In the genomic region with DNA sequence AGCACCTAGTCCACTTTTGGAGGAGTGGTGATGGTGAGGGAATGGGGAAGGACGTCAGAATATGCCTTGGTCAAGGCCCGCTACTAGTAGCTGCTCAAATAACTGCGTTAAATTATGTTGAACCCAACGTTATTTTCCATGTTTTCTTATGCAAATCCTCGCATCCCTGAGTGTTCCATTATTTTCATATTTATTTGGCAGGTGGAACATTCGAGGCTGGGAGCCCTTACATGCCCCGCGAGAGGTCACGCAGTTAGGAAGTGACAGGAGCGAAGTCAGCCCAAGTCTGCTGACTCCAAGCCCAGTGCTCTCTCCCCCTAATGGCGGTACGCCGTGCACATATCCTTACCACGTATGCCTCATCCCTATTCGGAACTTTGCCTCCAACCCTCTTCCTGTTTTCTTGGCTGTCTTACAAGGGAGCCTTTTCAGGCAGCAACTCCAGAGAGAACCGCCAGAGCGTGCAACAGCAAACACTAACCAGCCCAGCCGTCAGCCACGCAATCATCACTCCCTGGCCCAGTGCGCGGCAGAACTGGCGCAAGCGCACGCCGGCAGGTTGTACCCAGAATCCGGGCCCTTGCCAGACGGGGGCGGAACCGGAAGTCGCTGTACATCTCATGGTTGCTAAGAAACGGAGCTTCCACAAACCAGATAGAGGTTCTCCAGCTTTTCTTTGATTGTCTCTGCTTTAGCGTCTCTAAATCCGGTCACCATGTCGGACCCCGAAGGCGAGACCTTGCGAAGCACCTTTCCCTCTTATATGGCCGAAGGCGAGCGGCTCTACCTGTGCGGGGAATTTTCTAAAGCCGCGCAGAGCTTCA, we compare ENCODE assay signal across 8 cellular contexts. TPM values are rescaled to one million over a fixed set of nuclear protein-coding genes. Genes with fewer than 3 reads are reported as not detected.
A peak's percentile ranks its signal among the peaks of the same experiment; 100 is the strongest.
DNase-seq lines count a peak whose midpoint lies in the region; ATAC-seq and TF ChIP-seq lines count a peak whose summit lies in the region.

A gene with protein sequence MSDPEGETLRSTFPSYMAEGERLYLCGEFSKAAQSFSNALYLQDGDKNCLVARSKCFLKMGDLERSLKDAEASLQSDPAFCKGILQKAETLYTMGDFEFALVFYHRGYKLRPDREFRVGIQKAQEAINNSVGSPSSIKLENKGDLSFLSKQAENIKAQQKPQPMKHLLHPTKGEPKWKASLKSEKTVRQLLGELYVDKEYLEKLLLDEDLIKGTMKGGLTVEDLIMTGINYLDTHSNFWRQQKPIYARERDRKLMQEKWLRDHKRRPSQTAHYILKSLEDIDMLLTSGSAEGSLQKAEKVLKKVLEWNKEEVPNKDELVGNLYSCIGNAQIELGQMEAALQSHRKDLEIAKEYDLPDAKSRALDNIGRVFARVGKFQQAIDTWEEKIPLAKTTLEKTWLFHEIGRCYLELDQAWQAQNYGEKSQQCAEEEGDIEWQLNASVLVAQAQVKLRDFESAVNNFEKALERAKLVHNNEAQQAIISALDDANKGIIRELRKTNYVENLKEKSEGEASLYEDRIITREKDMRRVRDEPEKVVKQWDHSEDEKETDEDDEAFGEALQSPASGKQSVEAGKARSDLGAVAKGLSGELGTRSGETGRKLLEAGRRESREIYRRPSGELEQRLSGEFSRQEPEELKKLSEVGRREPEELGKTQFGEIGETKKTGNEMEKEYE (plus strand): TSS at position 609 of the 824 bp plus-strand sequence. CDS start 107 bp downstream, at position 716.

- no peaks in the 10 kb centered on the region for H3K36me3 Mint-ChIP-seq in naive thymus-derived CD8-positive, alpha-beta T cell
- no peaks in the 10 kb centered on the region for H3K36me3 Mint-ChIP-seq in stimulated activated naive B cell treated with anti-CD40 and anti-IgM and Interleukin-4, amounts not matched to agents 10 μg/mL and 1 μg/mL and 100 μg/mL, for 72 hours

- H3K4me3 ChIP-seq in GM23248: peak within 1 kb of the TSS; percentile 80
- H3K4me3 ChIP-seq in fibroblast of mammary gland (ENCODE audit: control insufficient read depth, low read depth, low read length): peak within 1 kb of the TSS; percentile 72

- H3K4me2 ChIP-seq in GM23248 (ENCODE audit: unreplicated experiment): peak within 1 kb of the TSS; percentile 93

- ATAC-seq in naive thymus-derived CD8-positive, alpha-beta T cell: peak; percentile 97 to 98
- ATAC-seq in stimulated activated naive B cell treated with anti-CD40 and anti-IgM and Interleukin-4, amounts not matched to agents 10 μg/mL and 1 μg/mL and 100 μg/mL, for 72 hours (replicated peaks): peak; percentile 99

- peak within 1 kb of the TSS; percentile 95 to 99 (median 98) for H3K27ac Mint-ChIP-seq in naive thymus-derived CD8-positive, alpha-beta T cell
- H3K27ac Mint-ChIP-seq in stimulated activated naive B cell treated with anti-CD40 and anti-IgM and Interleukin-4, amounts not matched to agents 10 μg/mL and 1 μg/mL and 100 μg/mL, for 72 hours: peak within 1 kb of the TSS; percentile 97

- in situ Hi-C loops in GM23248 (cut with MboI): no loop called here

- H3K9me3 Mint-ChIP-seq in naive thymus-derived CD8-positive, alpha-beta T cell: no peaks in the 10 kb centered on the region
- H3K9me3 Mint-ChIP-seq in stimulated activated naive B cell treated with anti-CD40 and anti-IgM and Interleukin-4, amounts not matched to agents 10 μg/mL and 1 μg/mL and 100 μg/mL, for 72 hours: no peaks in the 10 kb centered on the region

- WGBS in GM23248 (ENCODE audit: low coverage in 1 of 2, low lambda C conversion rate in 2 of 2, missing lambda C conversion rate in 2 of 2), 2 experiments: 3% methylated on average over 43 of the region's 43 CpGs

- H3K27me3 ChIP-seq in GM23248 (replicated peaks; ENCODE audit: insufficient read depth): no peaks in the 10 kb centered on the region

- H3K4me1 ChIP-seq in GM23248 (ENCODE audit: insufficient read depth): peaks cover 11% of the 10 kb centered on the region

- no peaks in the 10 kb centered on the region for H3K9me2 ChIP-seq in GM23248 (ENCODE audit: insufficient read depth)

- H4K20me1 ChIP-seq in GM23248 (ENCODE audit: insufficient read depth): no peaks in the 10 kb centered on the region

- peak within 1 kb of the TSS; percentile 84 for H3K27ac ChIP-seq in GM23248

- peaks cover 9% of the 10 kb centered on the region for H3F3A ChIP-seq in GM23248 (ENCODE audit: insufficient read depth)

- TF ChIP-seq CTCF in fibroblast of mammary gland (conservative IDR thresholded peaks at IDR 0.05; ENCODE audit: control insufficient read depth, insufficient read depth, low read depth, low read length): peak; percentile 52

- peak within 1 kb of the TSS; percentile 91 to 98 (median 96) for H3K4me3 Mint-ChIP-seq in naive thymus-derived CD8-positive, alpha-beta T cell
- H3K4me3 Mint-ChIP-seq in stimulated activated naive B cell treated with anti-CD40 and anti-IgM and Interleukin-4, amounts not matched to agents 10 μg/mL and 1 μg/mL and 100 μg/mL, for 72 hours: peak within 1 kb of the TSS; percentile 95 to 99

- H3K79me2 ChIP-seq in GM23248 (ENCODE audit: insufficient read depth): no peaks in the 10 kb centered on the region

- no peaks in the 10 kb centered on the region for H3K27me3 Mint-ChIP-seq in naive thymus-derived CD8-positive, alpha-beta T cell
- H3K27me3 Mint-ChIP-seq in stimulated activated naive B cell treated with anti-CD40 and anti-IgM and Interleukin-4, amounts not matched to agents 10 μg/mL and 1 μg/mL and 100 μg/mL, for 72 hours: no peaks in the 10 kb centered on the region

- H2AFZ ChIP-seq in GM23248: peak within 1 kb of the TSS; percentile 98

- POLR2A ChIA-PET in naive thymus-derived CD8-positive, alpha-beta T cell (lab: Charles Lee): interaction anchor here (1.0 to 2.8 kb wide), 12 partner anchors 9 to 241 kb away, joined by 3 to 37 read pairs (median 6); a partner anchor contains a TSS

- no peaks in the 10 kb centered on the region for H3K9me3 ChIP-seq in GM23248 (ENCODE audit: low read depth)

- peak within 1 kb of the TSS; percentile 81 for H3K9ac ChIP-seq in GM23248

- DNase-seq in Daoy (ENCODE audit: low read depth): peak; percentile 99
- DNase-seq in GM23248: peak; percentile 99
- DNase-seq in Kasumi-1 (lab: John Stamatoyannopoulos, UW): peak; percentile 98
- peak; percentile 98 for DNase-seq in RKO (ENCODE audit: low spot score)
- peak; percentile 92 to 94 for DNase-seq in activated T-helper 1 cell treated with anti-CD3 and anti-CD28 coated beads, Interleukin-2, amount 50 U/mL, for 16 hours (ENCODE audit: low read depth in 1 of 2, low spot score in 1 of 2)
- DNase-seq in fibroblast of mammary gland (ENCODE audit: low read depth): peak; percentile 98
- peak; percentile 92 to 97 (median 96) for DNase-seq in naive thymus-derived CD8-positive, alpha-beta T cell
- DNase-seq in stimulated activated naive B cell treated with anti-CD40 and anti-IgM and Interleukin-4, amounts not matched to agents 10 μg/mL and 1 μg/mL and 100 μg/mL, for 72 hours: peak; percentile 90

- H3K36me3 ChIP-seq in GM23248 (ENCODE audit: low read depth): no peaks in the 10 kb centered on the region

- H3K4me1 Mint-ChIP-seq in naive thymus-derived CD8-positive, alpha-beta T cell: peaks cover 14 to 28% (median 26%) of the 10 kb centered on the region in 4 donors
- H3K4me1 Mint-ChIP-seq in stimulated activated naive B cell treated with anti-CD40 and anti-IgM and Interleukin-4, amounts not matched to agents 10 μg/mL and 1 μg/mL and 100 μg/mL, for 72 hours: peaks cover 17 to 28% of the 10 kb centered on the region in 2 donors

RNA-seq across cellular contexts. Expression of the gene that starts here (rescaled TPM):
- 0.42 and 2.8 TPM in 2 replicates for total RNA-seq in Daoy (2014; rRNA removed; shearing (Covaris generic))
- total RNA-seq in GM23248 (2014; rRNA removed; shearing (Covaris generic)): 0.25 and 0.54 TPM in 2 replicates
- polyA plus RNA-seq in GM23248 (2016; fragmentation: Nextera tagmentation; extraction: Ambion mirVana): 0.81 and 1.4 TPM in 2 replicates
- total RNA-seq in naive thymus-derived CD8-positive, alpha-beta T cell: not detected
- under 1 TPM in 2 of 3 donors, not detected in 1; 0.08 to 0.09 TPM for polyA plus RNA-seq in naive thymus-derived CD8-positive, alpha-beta T cell

Comparison
In these comparisons a context has a peak if more than half of its experiments do, and no peak if none do; other contexts are left out.
1. Peak in every context shown above with its lines: DNase-seq, ATAC-seq, H3K4me3 ChIP-seq and H3K27ac ChIP-seq.
2. Peak in DNase-seq and ATAC-seq in naive thymus-derived CD8-positive, alpha-beta T cell; RNA of the gene not detected or under 1 TPM.